In the genomic region with DNA sequence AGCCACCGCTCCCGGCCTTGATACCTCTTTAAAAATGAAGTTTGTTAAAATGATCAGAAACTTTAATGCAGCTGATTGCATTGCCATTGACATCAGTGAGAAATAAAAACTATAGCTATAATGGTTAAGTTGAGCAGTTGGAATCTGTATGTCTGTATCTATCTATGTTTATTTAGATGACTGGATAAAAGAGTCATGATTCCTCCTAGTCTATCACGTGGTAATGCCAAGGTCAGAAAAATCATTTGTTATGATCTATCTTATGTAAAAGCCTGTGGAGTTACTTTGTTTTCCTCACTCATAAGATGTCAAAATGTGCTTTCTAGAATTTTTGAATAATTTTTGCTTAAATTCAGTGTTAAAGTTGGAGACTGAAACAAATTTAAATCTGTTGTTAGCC, we compare ENCODE assay signal across 11 cellular contexts.
DNase-seq lines count a peak whose midpoint lies in the region; ATAC-seq and TF ChIP-seq lines count a peak whose summit lies in the region.
"Had no signal": no experiment of that assay in that cellular context is flagged by ENCODE, and none has a peak within 500 bp of the region (broad histone marks: within the 10 kb centered on the region; RNA-seq: fewer than 3 reads in every experiment).

No MANE protein-coding gene starts in this region.

- H3K9me3 ChIP-seq in left ventricle myocardium inferior (replicated peaks) (no peaks in the 10 kb centered on the region), muscle layer of duodenum (ENCODE audit: control insufficient read depth in 1 of 2, low read length in 2 of 2) (no peaks in the 10 kb centered on the region), upper lobe of right lung (no peaks in the 10 kb centered on the region)

- no peak overlapping the region for H3K4me3 Mint-ChIP-seq in activated naive CD8-positive, alpha-beta T cell treated with anti-CD3 and anti-CD28 coated beads for 36 hours
- H3K4me3 Mint-ChIP-seq in GM23338: no peak overlapping the region
- H3K4me3 Mint-ChIP-seq: type B pancreatic cell had no signal

- no peaks in the 10 kb centered on the region for H4K20me1 ChIP-seq in GM23338 (replicated peaks; ENCODE audit: insufficient read depth)

- H3K36me3 ChIP-seq in left ventricle myocardium inferior (no peaks in the 10 kb centered on the region), muscle layer of duodenum (ENCODE audit: control insufficient read depth in 1 of 2, insufficient read depth in 2 of 2, low read length in 2 of 2) (no peaks in the 10 kb centered on the region), upper lobe of right lung (no peaks in the 10 kb centered on the region), GM23338 (ENCODE audit: insufficient read depth) (no peaks in the 10 kb centered on the region)

- H3K4me1 Mint-ChIP-seq in activated naive CD8-positive, alpha-beta T cell treated with anti-CD3 and anti-CD28 coated beads for 36 hours: peaks cover 81% of the 10 kb centered on the region
- peaks cover 7% of the 10 kb centered on the region for H3K4me1 Mint-ChIP-seq in GM23338

- peaks cover 58% of the 10 kb centered on the region for H3K36me3 Mint-ChIP-seq in activated naive CD8-positive, alpha-beta T cell treated with anti-CD3 and anti-CD28 coated beads for 36 hours
- no peaks in the 10 kb centered on the region for H3K36me3 Mint-ChIP-seq in GM23338 (ENCODE audit: low read depth)

- TF ChIP-seq CTCF in left ventricle myocardium inferior (IDR thresholded peaks at IDR 0.05; ENCODE audit: borderline replicate concordance): no peak
- no peak for TF ChIP-seq CTCF in upper lobe of right lung (IDR thresholded peaks at IDR 0.05)
- no peak for TF ChIP-seq CTCF in GM23338 (conservative IDR thresholded peaks at IDR 0.05; ENCODE audit: low read depth in 2 of 2)

- intact Hi-C loops in left ventricle myocardium inferior (cut with micrococcal nuclease): no loop called here
- intact Hi-C loops in cardiac septum (cut with DNase I): loop anchor here (5.0 kb wide), 1 partner anchor 50 kb away; no protein-coding TSS in a partner anchor
- intact Hi-C loops in upper lobe of right lung (cut with DNase I): no loop called here

- H3K79me2 ChIP-seq in GM23338 (replicated peaks; ENCODE audit: insufficient read depth): peaks cover 49% of the 10 kb centered on the region

- no peaks in the 10 kb centered on the region for H3K9me2 ChIP-seq in GM23338 (ENCODE audit: insufficient read depth)

- H3K4me3 ChIP-seq in left ventricle myocardium inferior: no peak overlapping the region
- H3K4me3 ChIP-seq in muscle layer of duodenum (ENCODE audit: low read depth in 1 of 2, low read length in 2 of 2): no peak overlapping the region
- no peak overlapping the region for H3K4me3 ChIP-seq in upper lobe of right lung
- H3K4me3 ChIP-seq in GM23338: no peak overlapping the region

- peaks cover 97% of the 10 kb centered on the region for H3K4me1 ChIP-seq in left ventricle myocardium inferior
- peaks cover 14 to 40% of the 10 kb centered on the region in 2 donors for H3K4me1 ChIP-seq in muscle layer of duodenum (ENCODE audit: control insufficient read depth in 1 of 2, insufficient read depth in 2 of 2, low read length in 2 of 2)
- peaks cover 83% of the 10 kb centered on the region for H3K4me1 ChIP-seq in upper lobe of right lung
- H3K4me1 ChIP-seq in GM23338 (ENCODE audit: insufficient read depth): no peaks in the 10 kb centered on the region

- ATAC-seq in upper lobe of right lung (no peak), GM19324 (IDR thresholded peaks at IDR 0.05; ENCODE audit: low FRiP score, unreplicated experiment) (no peak), GM23338 (no peak), GM19035 (IDR thresholded peaks at IDR 0.05; ENCODE audit: unreplicated experiment) (no peak)

- no peak overlapping the region for H3K4me2 ChIP-seq in GM23338

- H2AFZ ChIP-seq in GM23338: no peak overlapping the region

- peaks cover 2% of the 10 kb centered on the region for H3K9me3 Mint-ChIP-seq in activated naive CD8-positive, alpha-beta T cell treated with anti-CD3 and anti-CD28 coated beads for 36 hours
- no peaks in the 10 kb centered on the region for H3K9me3 Mint-ChIP-seq in GM23338
- H3K9me3 Mint-ChIP-seq: activated T-cell treated with anti-CD3 and anti-CD28 coated beads, Interleukin-2, amount 50 U/mL, for 4 hours; type B pancreatic cell had no signal

- H3K27ac ChIP-seq in left ventricle myocardium inferior (replicated peaks) (peak overlapping the region; percentile 83), muscle layer of duodenum (ENCODE audit: low read length) (peak overlapping the region; percentile 74), upper lobe of right lung (peak overlapping the region; percentile 20), GM23338 (ENCODE audit: low read depth) (no peak overlapping the region)

- H3K27me3 ChIP-seq in left ventricle myocardium inferior (ENCODE audit: low read depth): no peaks in the 10 kb centered on the region
- no peaks in the 10 kb centered on the region for H3K27me3 ChIP-seq in muscle layer of duodenum (ENCODE audit: low read depth, low read length)
- H3K27me3 ChIP-seq in upper lobe of right lung: no peaks in the 10 kb centered on the region
- H3K27me3 ChIP-seq in GM23338 (ENCODE audit: insufficient read depth): no peaks in the 10 kb centered on the region

- DNase-seq in left ventricle myocardium inferior (no peak), cardiac septum (ENCODE audit: low spot score) (no peak), upper lobe of right lung (no peak), GM23338 (ENCODE audit: low spot score) (no peak)
- no peak for DNase-seq in activated naive CD8-positive, alpha-beta T cell treated with anti-CD3 and anti-CD28 coated beads for 36 hours
- DNase-seq: activated T-cell treated with anti-CD3 and anti-CD28 coated beads, Interleukin-2, amount 50 U/mL, for 4 hours; NCI-H2029 treated with DMSO at 0.1 percent for 48 hours had no signal

- H3K27me3 Mint-ChIP-seq in activated naive CD8-positive, alpha-beta T cell treated with anti-CD3 and anti-CD28 coated beads for 36 hours: no peaks in the 10 kb centered on the region
- H3K27me3 Mint-ChIP-seq in GM23338 (ENCODE audit: insufficient read depth, low read depth, poor library complexity): peaks cover 2% of the 10 kb centered on the region
- H3K27me3 Mint-ChIP-seq: type B pancreatic cell had no signal

- no peaks in the 10 kb centered on the region for H3F3A ChIP-seq in GM23338 (replicated peaks; ENCODE audit: low read depth)

- peak overlapping the region; percentile 82 for H3K27ac Mint-ChIP-seq in activated naive CD8-positive, alpha-beta T cell treated with anti-CD3 and anti-CD28 coated beads for 36 hours
- H3K27ac Mint-ChIP-seq in GM23338: no peak overlapping the region
- H3K27ac Mint-ChIP-seq: type B pancreatic cell had no signal

TF ChIP-seq in GM23338, 12 proteins besides CTCF, POLR2A, EP300 and RAD21 (continues in another document):
- TF ChIP-seq CREB1 (CRISPR knock-in tag; IDR thresholded peaks at IDR 0.05; ENCODE audit: low read depth) (no peak), ZNF331 (CRISPR knock-in tag; IDR thresholded peaks at IDR 0.05; ENCODE audit: low read depth) (no peak), NANOG (IDR thresholded peaks at IDR 0.05; ENCODE audit: borderline replicate concordance) (no peak), JUNB (IDR thresholded peaks at IDR 0.05; ENCODE audit: unreplicated experiment) (no peak)
- TF ChIP-seq, protein P1, sequence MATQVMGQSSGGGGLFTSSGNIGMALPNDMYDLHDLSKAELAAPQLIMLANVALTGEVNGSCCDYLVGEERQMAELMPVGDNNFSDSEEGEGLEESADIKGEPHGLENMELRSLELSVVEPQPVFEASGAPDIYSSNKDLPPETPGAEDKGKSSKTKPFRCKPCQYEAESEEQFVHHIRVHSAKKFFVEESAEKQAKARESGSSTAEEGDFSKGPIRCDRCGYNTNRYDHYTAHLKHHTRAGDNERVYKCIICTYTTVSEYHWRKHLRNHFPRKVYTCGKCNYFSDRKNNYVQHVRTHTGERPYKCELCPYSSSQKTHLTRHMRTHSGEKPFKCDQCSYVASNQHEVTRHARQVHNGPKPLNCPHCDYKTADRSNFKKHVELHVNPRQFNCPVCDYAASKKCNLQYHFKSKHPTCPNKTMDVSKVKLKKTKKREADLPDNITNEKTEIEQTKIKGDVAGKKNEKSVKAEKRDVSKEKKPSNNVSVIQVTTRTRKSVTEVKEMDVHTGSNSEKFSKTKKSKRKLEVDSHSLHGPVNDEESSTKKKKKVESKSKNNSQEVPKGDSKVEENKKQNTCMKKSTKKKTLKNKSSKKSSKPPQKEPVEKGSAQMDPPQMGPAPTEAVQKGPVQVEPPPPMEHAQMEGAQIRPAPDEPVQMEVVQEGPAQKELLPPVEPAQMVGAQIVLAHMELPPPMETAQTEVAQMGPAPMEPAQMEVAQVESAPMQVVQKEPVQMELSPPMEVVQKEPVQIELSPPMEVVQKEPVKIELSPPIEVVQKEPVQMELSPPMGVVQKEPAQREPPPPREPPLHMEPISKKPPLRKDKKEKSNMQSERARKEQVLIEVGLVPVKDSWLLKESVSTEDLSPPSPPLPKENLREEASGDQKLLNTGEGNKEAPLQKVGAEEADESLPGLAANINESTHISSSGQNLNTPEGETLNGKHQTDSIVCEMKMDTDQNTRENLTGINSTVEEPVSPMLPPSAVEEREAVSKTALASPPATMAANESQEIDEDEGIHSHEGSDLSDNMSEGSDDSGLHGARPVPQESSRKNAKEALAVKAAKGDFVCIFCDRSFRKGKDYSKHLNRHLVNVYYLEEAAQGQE (IDR thresholded peaks at IDR 0.05; ENCODE audit: unreplicated experiment): no peak
